ENCODE assay signal across 10 cellular contexts in the genomic region with DNA sequence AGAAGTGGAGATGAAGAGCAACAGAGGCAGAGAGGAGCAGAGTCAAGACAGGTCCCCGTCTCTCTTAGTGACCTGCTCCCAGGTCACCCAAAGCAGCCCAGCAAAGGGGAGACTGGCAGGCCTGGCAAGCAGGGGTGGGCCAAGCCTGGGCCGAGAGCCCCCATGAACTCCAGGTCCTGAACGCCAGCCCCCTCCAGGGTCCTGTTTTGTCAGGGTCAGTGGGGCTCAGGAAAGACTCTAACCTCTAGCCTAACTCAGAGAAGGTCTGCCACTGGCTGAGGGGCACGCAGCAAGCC. TPM values are rescaled to one million over a fixed set of nuclear protein-coding genes. Genes with fewer than 3 reads are reported as not detected.
DNase-seq lines count a peak whose midpoint lies in the region; TF ChIP-seq lines count a peak whose summit lies in the region.
"Had no signal": no experiment of that assay in that cellular context is flagged by ENCODE, and none has a peak within 500 bp of the region (broad histone marks: within the 10 kb centered on the region; RNA-seq: fewer than 3 reads in every experiment).

No MANE protein-coding gene starts in this region.

- H2BK120ac ChIP-seq in H9 (ENCODE audit: low read depth, low read length, poor library complexity, severe bottlenecking): no peak overlapping the region

- no CpG with 5 or more reads among the region's 4 CpGs for WGBS in H9 (ENCODE audit: extremely low coverage, insufficient read length, low lambda C conversion rate)

- no peak overlapping the region for H3K18ac ChIP-seq in H9 (ENCODE audit: insufficient read length, low read depth, low read length)

- no peaks in the 10 kb centered on the region for H4K20me1 ChIP-seq in H9 (ENCODE audit: control insufficient read depth, insufficient read depth, insufficient read length)

- H2AFZ ChIP-seq in H9 (ENCODE audit: low read length): no peak overlapping the region

- H3K4ac ChIP-seq in H9 (ENCODE audit: low read depth, low read length): no peak overlapping the region

- H3K9me3 Mint-ChIP-seq in H9: no peaks in the 10 kb centered on the region; a peak in 1 of 5 replicates
- H3K9me3 Mint-ChIP-seq in glutamatergic neuron (ENCODE audit: unreplicated experiment): peaks cover 11% of the 10 kb centered on the region

- H3K4me3 ChIP-seq in WERI-Rb-1 (ENCODE audit: low read depth, low read length) (peak overlapping the region; percentile 58), skeletal muscle tissue (ENCODE audit: low read length in 3 of 3) (peak overlapping the region; percentile 80 to 85 (median 83))

- H3K23ac ChIP-seq in H9 (ENCODE audit: insufficient read length, low read depth, low read length): no peak overlapping the region

- H3T11ph ChIP-seq in H9 (ENCODE audit: low read length): no peak overlapping the region

- no peaks in the 10 kb centered on the region for H3K27me3 ChIP-seq in H9 (ENCODE audit: insufficient read depth, low read length)
- H3K27me3 ChIP-seq in WERI-Rb-1 (ENCODE audit: insufficient read depth, low read depth, severe bottlenecking): no peaks in the 10 kb centered on the region
- no peaks in the 10 kb centered on the region for H3K27me3 ChIP-seq in skeletal muscle tissue (ENCODE audit: control insufficient read depth in 3 of 3, insufficient read depth in 3 of 3, low read length in 3 of 3)
- H3K27me3 ChIP-seq: pancreas had no signal

- H2BK5ac ChIP-seq in H9 (ENCODE audit: insufficient read length, low read length): no peak overlapping the region

- no peaks in the 10 kb centered on the region for H3K79me2 ChIP-seq in H9 (ENCODE audit: insufficient read depth, low read length)

- H3K36me3 Mint-ChIP-seq in H9 (ENCODE audit: insufficient read depth in 1 of 3, low read depth in 3 of 3): peaks cover 36 to 61% (median 52%) of the 10 kb centered on the region in 3 experiments; a peak in 6 of 7 replicates
- H3K36me3 Mint-ChIP-seq in glutamatergic neuron (ENCODE audit: unreplicated experiment): no peaks in the 10 kb centered on the region

- H3K36me3 ChIP-seq in WERI-Rb-1 (peaks cover 49% of the 10 kb centered on the region), skeletal muscle tissue (ENCODE audit: control insufficient read depth in 3 of 3, insufficient read depth in 3 of 3, low read length in 3 of 3) (peaks cover 27 to 33% (median 28%) of the 10 kb centered on the region in 3 donors)
- H3K36me3 ChIP-seq: pancreas had no signal

- H3K27ac Mint-ChIP-seq in H9 (peak overlapping the region in 2 of 3 experiments; percentile 72 to 95; a peak in 3 of 7 replicates), glutamatergic neuron (ENCODE audit: unreplicated experiment) (peak overlapping the region; percentile 86)

- peak overlapping the region; percentile 67 for H3K4me2 ChIP-seq in H9 (ENCODE audit: insufficient read depth, insufficient read length, low read length)

- no peak overlapping the region for H2AK5ac ChIP-seq in H9 (ENCODE audit: insufficient read length, low read length)

- H2BK12ac ChIP-seq in H9 (ENCODE audit: insufficient read length, low read depth, low read length): no peak overlapping the region

- H3K14ac ChIP-seq in H9 (ENCODE audit: insufficient read depth, low read length): 0 out of 2 replicates have a peak overlapping the region, but pooled peaks have one; percentile 44

- in situ Hi-C loops in G401 (cut with HindIII; ENCODE audit: low sequenced_read_pairs): no loop called here

- peaks cover 4% of the 10 kb centered on the region; the same call in 1 of the 2 replicates for H3K4me1 ChIP-seq in H9 (ENCODE audit: insufficient read depth, low read length)
- H3K4me1 ChIP-seq in skeletal muscle tissue (ENCODE audit: control insufficient read depth in 3 of 3, insufficient read depth in 3 of 3, low read length in 3 of 3): peaks cover 37 to 46% (median 42%) of the 10 kb centered on the region in 3 donors

- H3K56ac ChIP-seq in H9 (ENCODE audit: insufficient read length, low read depth, low read length): no peak overlapping the region

- H3K4me3 Mint-ChIP-seq in H9 (peak overlapping the region; percentile 87 to 90), glutamatergic neuron (ENCODE audit: unreplicated experiment) (peak overlapping the region; percentile 92)

- no peak overlapping the region for H3K9ac ChIP-seq in H9 (ENCODE audit: extremely low read depth, insufficient read length, low read length)
- H3K9ac ChIP-seq in skeletal muscle tissue (ENCODE audit: low read depth in 1 of 3, low read length in 3 of 3): peak overlapping the region; percentile 85 to 87 (median 87)

- no peak overlapping the region for H2BK20ac ChIP-seq in H9 (ENCODE audit: low read depth, low read length, poor library complexity, severe bottlenecking)

- H4K5ac ChIP-seq in H9 (ENCODE audit: insufficient read length, low read depth, low read length): no peak overlapping the region

- H4K8ac ChIP-seq in H9 (replicated peaks; ENCODE audit: insufficient read length, low read depth, low read length): no peak overlapping the region

- H4K91ac ChIP-seq in H9 (ENCODE audit: insufficient read length, low read depth, low read length): no peak overlapping the region

- H3K27me3 Mint-ChIP-seq in H9 (ENCODE audit: low read depth) (peaks cover 2% of the 10 kb centered on the region), glutamatergic neuron (ENCODE audit: unreplicated experiment) (peaks cover 11% of the 10 kb centered on the region)

- H2BK15ac ChIP-seq in H9 (ENCODE audit: low read depth, low read length): no peak overlapping the region

- H3K23me2 ChIP-seq in H9 (ENCODE audit: insufficient read length, low read depth, low read length, poor library complexity, severe bottlenecking): peaks cover 21% of the 10 kb centered on the region

- DNase-seq in H9 (no peak), WERI-Rb-1 (no peak), glutamatergic neuron (no peak), NCI-H446 treated with DMSO at 0.1 percent for 48 hours (lab: John Stamatoyannopoulos, UW) (no peak), A172 (ENCODE audit: low spot score) (no peak), SKM-1 (lab: John Stamatoyannopoulos, UW; ENCODE audit: unreplicated experiment) (no peak), G401 (ENCODE audit: low spot score) (no peak)

- H3K4me1 Mint-ChIP-seq in H9 (peaks cover 30% of the 10 kb centered on the region in 2 experiments), glutamatergic neuron (ENCODE audit: low read depth, unreplicated experiment) (peaks cover 39% of the 10 kb centered on the region)

- H3K9me3 ChIP-seq in H9 (ENCODE audit: control insufficient read depth, low read depth, low read length) (no peaks in the 10 kb centered on the region), WERI-Rb-1 (ENCODE audit: severe bottlenecking) (no peaks in the 10 kb centered on the region), skeletal muscle tissue (ENCODE audit: control insufficient read depth in 3 of 3, low read length in 3 of 3) (no peaks in the 10 kb centered on the region)
- H3K9me3 ChIP-seq: pancreas had no signal

- TF ChIP-seq CTCF in H9 (conservative IDR thresholded peaks at IDR 0.05): no peak
- TF ChIP-seq CTCF in WERI-Rb-1 (IDR thresholded peaks at IDR 0.05; ENCODE audit: low read depth, low read length): no peak
- TF ChIP-seq CTCF in glutamatergic neuron (IDR thresholded peaks at IDR 0.05; ENCODE audit: partially characterized antibody, unreplicated experiment): no peak

- no peaks in the 10 kb centered on the region for H3K79me1 ChIP-seq in H9 (ENCODE audit: insufficient read depth, low read depth, low read length, poor library complexity, severe bottlenecking)

- H3K27ac ChIP-seq in H9 (ENCODE audit: insufficient read length, low read depth, low read length) (no peak overlapping the region), WERI-Rb-1 (peak overlapping the region; percentile 91), skeletal muscle tissue (ENCODE audit: low read depth, low read length) (peak overlapping the region; percentile 81)

RNA-seq across cellular contexts. Expression of a gene that starts 1.2 kb away (rescaled TPM):
- total RNA-seq in H9 (2021) (51.5 and 57.7 TPM in 2 replicates), glutamatergic neuron (ENCODE audit: unreplicated experiment) (146 TPM), skeletal muscle tissue (32.4 TPM)
- 64.0 and 65.7 TPM in 2 replicates for total RNA-seq in A172 (2014; rRNA removed; shearing (Covaris generic))
- total RNA-seq in G401 (2014; rRNA removed; shearing (Covaris generic)): 69.9 and 72.1 TPM in 2 replicates

RNA-seq across cellular contexts. Expression of a gene that starts 6.3 kb away (rescaled TPM):
- 0.46 and 0.55 TPM in 2 replicates for total RNA-seq in H9 (2021)
- total RNA-seq in glutamatergic neuron (ENCODE audit: unreplicated experiment): 1.0 TPM
- total RNA-seq in skeletal muscle tissue: 1.0 TPM
- total RNA-seq in A172 (2014; rRNA removed; shearing (Covaris generic)): not detected in 2 replicates
- not detected in 2 replicates for total RNA-seq in G401 (2014; rRNA removed; shearing (Covaris generic))
- total RNA-seq: M059J had no signal

RNA-seq across cellular contexts. Expression of a gene that starts 10.9 kb away (rescaled TPM):
- 0.24 and 0.26 TPM in 2 replicates for total RNA-seq in H9 (2021)
- not detected for total RNA-seq in glutamatergic neuron (ENCODE audit: unreplicated experiment)
- not detected for total RNA-seq in skeletal muscle tissue
- total RNA-seq in A172 (2014; rRNA removed; shearing (Covaris generic)): 0.05 TPM in 1 of 2 replicates, not detected in the other
- 0.20 TPM in 1 of 2 replicates, not detected in the other for total RNA-seq in G401 (2014; rRNA removed; shearing (Covaris generic))

RNA-seq across cellular contexts. Expression of a gene that starts 13.1 kb away (rescaled TPM):
- 57.9 and 58.7 TPM in 2 replicates for total RNA-seq in H9 (2021)
- 66.0 TPM for total RNA-seq in glutamatergic neuron (ENCODE audit: unreplicated experiment)
- total RNA-seq in skeletal muscle tissue: 5.2 TPM
- total RNA-seq in A172 (2014; rRNA removed; shearing (Covaris generic)): 58.7 and 68.1 TPM in 2 replicates
- 44.1 and 44.2 TPM in 2 replicates for total RNA-seq in G401 (2014; rRNA removed; shearing (Covaris generic))

RNA-seq across cellular contexts. Expression of a gene that starts 47.0 kb away (rescaled TPM):
- total RNA-seq in H9 (2021): 4.5 and 5.7 TPM in 2 replicates
- total RNA-seq in glutamatergic neuron (ENCODE audit: unreplicated experiment): 9.4 TPM
- total RNA-seq in skeletal muscle tissue: 7.3 TPM
- total RNA-seq in A172 (2014; rRNA removed; shearing (Covaris generic)): 10.2 and 11.2 TPM in 2 replicates
- total RNA-seq in G401 (2014; rRNA removed; shearing (Covaris generic)): 1.3 and 1.6 TPM in 2 replicates
